13 cellular contexts compared by ENCODE assay signal in genomic region chr6:88134575-88134974, GRCh38. TPM values are rescaled to one million over a fixed set of nuclear protein-coding genes. Genes with fewer than 3 reads are reported as not detected.
DNase-seq lines count a peak whose midpoint lies in the region; ATAC-seq lines count a peak whose summit lies in the region.
"Had no signal": no experiment of that assay in that cellular context is flagged by ENCODE, and none has a peak within 500 bp of the region (broad histone marks: within the 10 kb centered on the region; RNA-seq: fewer than 3 reads in every experiment).

No MANE protein-coding gene starts in this region.

- H3K9me3 ChIP-seq in muscle layer of duodenum (ENCODE audit: control insufficient read depth in 1 of 2, low read length in 2 of 2) = no peaks in the 10 kb centered on the region
- H3K9me3 ChIP-seq in stomach smooth muscle (ENCODE audit: control insufficient read depth in 2 of 2, low read length in 2 of 2) = no peaks in the 10 kb centered on the region
- H3K9me3 ChIP-seq in GM23248 (ENCODE audit: low read depth) = no peaks in the 10 kb centered on the region
- H3K9me3 ChIP-seq: BLaER1 treated with 17β-estradiol and CSF1 and Interleukin-3, amounts not matched to agents 10 nM and 100 nM had no signal

- H3K9ac ChIP-seq in stomach smooth muscle (ENCODE audit: low read length in 2 of 2) (no peak overlapping the region), GM23248 (no peak overlapping the region)
- H3K9ac ChIP-seq: BLaER1 treated with 17β-estradiol and CSF1 and Interleukin-3, amounts not matched to agents 10 nM and 100 nM had no signal

- H3K79me2 ChIP-seq in GM23248 (ENCODE audit: insufficient read depth) = no peaks in the 10 kb centered on the region

- H2AFZ ChIP-seq in GM23248 = no peak overlapping the region

- H3K36me3 Mint-ChIP-seq in IgD-negative memory B cell = no peaks in the 10 kb centered on the region
- H3K36me3 Mint-ChIP-seq: CD4-positive, CD25-positive, alpha-beta regulatory T cell had no signal

- no peaks in the 10 kb centered on the region for H3K9me3 Mint-ChIP-seq in IgD-negative memory B cell
- H3K9me3 Mint-ChIP-seq: CD4-positive, CD25-positive, alpha-beta regulatory T cell had no signal

- in situ Hi-C loops in GM23248 (cut with MboI) = no loop called here

- H3K4me3 ChIP-seq in muscle layer of duodenum (ENCODE audit: low read depth in 1 of 2, low read length in 2 of 2) (no peak overlapping the region), stomach smooth muscle (ENCODE audit: low read length in 2 of 2) (no peak overlapping the region), GM23248 (no peak overlapping the region)
- H3K4me3 ChIP-seq: BLaER1 treated with 17β-estradiol and CSF1 and Interleukin-3, amounts not matched to agents 10 nM and 100 nM had no signal

- H4K20me1 ChIP-seq in GM23248 (ENCODE audit: insufficient read depth) = no peaks in the 10 kb centered on the region
- H4K20me1 ChIP-seq: BLaER1 treated with 17β-estradiol and CSF1 and Interleukin-3, amounts not matched to agents 10 nM and 100 nM had no signal

- H3K4me1 Mint-ChIP-seq in IgD-negative memory B cell = peaks cover 23 to 32% (median 30%) of the 10 kb centered on the region in 3 donors
- H3K4me1 Mint-ChIP-seq: CD4-positive, CD25-positive, alpha-beta regulatory T cell had no signal

- WGBS in GM23248 (ENCODE audit: low coverage in 1 of 2, low lambda C conversion rate in 2 of 2, missing lambda C conversion rate in 2 of 2), 2 experiments = 36 to 39% methylated on average over 4 of the region's 4 CpGs

- H3K9me2 ChIP-seq in GM23248 (ENCODE audit: insufficient read depth) = no peaks in the 10 kb centered on the region

- H3K27ac Mint-ChIP-seq in IgD-negative memory B cell = peak overlapping the region in 2 of 3 donors; percentile 1 to 23

- no peaks in the 10 kb centered on the region for H3F3A ChIP-seq in GM23248 (ENCODE audit: insufficient read depth)

- peak overlapping the region in 1 of 4 donors; percentile 24 for H3K4me3 Mint-ChIP-seq in IgD-negative memory B cell
- H3K4me3 Mint-ChIP-seq: CD4-positive, CD25-positive, alpha-beta regulatory T cell had no signal

- no peak overlapping the region for H3K4me2 ChIP-seq in GM23248 (ENCODE audit: unreplicated experiment)
- H3K4me2 ChIP-seq: BLaER1 treated with 17β-estradiol and CSF1 and Interleukin-3, amounts not matched to agents 10 nM and 100 nM had no signal

- H3K27ac ChIP-seq in muscle layer of duodenum (ENCODE audit: low read length) (peak overlapping the region; percentile 2), stomach smooth muscle (ENCODE audit: low read length) (peak overlapping the region; percentile 56), GM23248 (no peak overlapping the region)
- H3K27ac ChIP-seq: BLaER1 treated with 17β-estradiol and CSF1 and Interleukin-3, amounts not matched to agents 10 nM and 100 nM had no signal

- ATAC-seq in HG02763 (IDR thresholded peaks at IDR 0.05; ENCODE audit: unreplicated experiment) = no peak
- ATAC-seq: HepG2 had no signal

- peak; percentile 3 for DNase-seq in Daoy (ENCODE audit: low read depth)
- no peak for DNase-seq in SW 1271 (lab: John Stamatoyannopoulos, UW)
- DNase-seq in GM23248 = no peak
- DNase-seq: 8988T; AML-193; CD4-positive, CD25-positive, alpha-beta regulatory T cell; DMS53 had no signal

- H3K36me3 ChIP-seq in muscle layer of duodenum (ENCODE audit: control insufficient read depth in 1 of 2, insufficient read depth in 2 of 2, low read length in 2 of 2) (no peaks in the 10 kb centered on the region), stomach smooth muscle (ENCODE audit: control insufficient read depth in 2 of 2, insufficient read depth in 2 of 2, low read length in 2 of 2) (no peaks in the 10 kb centered on the region), GM23248 (ENCODE audit: low read depth) (no peaks in the 10 kb centered on the region)
- H3K36me3 ChIP-seq: BLaER1 treated with 17β-estradiol and CSF1 and Interleukin-3, amounts not matched to agents 10 nM and 100 nM had no signal

- no peaks in the 10 kb centered on the region for H3K27me3 ChIP-seq in muscle layer of duodenum (ENCODE audit: low read depth, low read length)
- H3K27me3 ChIP-seq in stomach smooth muscle (ENCODE audit: control insufficient read depth in 1 of 2, insufficient read depth in 2 of 2, low read length in 2 of 2) = no peaks in the 10 kb centered on the region
- no peaks in the 10 kb centered on the region for H3K27me3 ChIP-seq in GM23248 (replicated peaks; ENCODE audit: insufficient read depth)
- H3K27me3 ChIP-seq: BLaER1 treated with 17β-estradiol and CSF1 and Interleukin-3, amounts not matched to agents 10 nM and 100 nM had no signal

- no peaks in the 10 kb centered on the region for H3K27me3 Mint-ChIP-seq in IgD-negative memory B cell
- H3K27me3 Mint-ChIP-seq: CD4-positive, CD25-positive, alpha-beta regulatory T cell had no signal

- H3K4me1 ChIP-seq in muscle layer of duodenum (ENCODE audit: control insufficient read depth in 1 of 2, insufficient read depth in 2 of 2, low read length in 2 of 2) (peaks cover 3 to 23% of the 10 kb centered on the region in 2 donors), stomach smooth muscle (ENCODE audit: control insufficient read depth, insufficient read depth, low read length) (peaks cover 11% of the 10 kb centered on the region), GM23248 (ENCODE audit: insufficient read depth) (no peaks in the 10 kb centered on the region)
- H3K4me1 ChIP-seq: BLaER1 treated with 17β-estradiol and CSF1 and Interleukin-3, amounts not matched to agents 10 nM and 100 nM had no signal

RNA-seq across cellular contexts. Expression of gene CNR1, which starts 31.6 kb away (rescaled TPM):
- 0.45 and 1.0 TPM in 2 replicates for total RNA-seq in Daoy (2014; rRNA removed; shearing (Covaris generic))
- polyA plus RNA-seq in IgD-negative memory B cell (2.5 TPM), GM23248 (2016; fragmentation: Nextera tagmentation; extraction: Ambion mirVana) (not detected in 2 replicates)
- total RNA-seq in GM23248 (2014; rRNA removed; shearing (Covaris generic)) = not detected in 2 replicates
- total RNA-seq: CD4-positive, CD25-positive, alpha-beta regulatory T cell; HepG2 had no signal
- polyA plus RNA-seq: CD4-positive, CD25-positive, alpha-beta regulatory T cell; HepG2 had no signal
